ENCODE assay signal across 9 cellular contexts in genomic region chr11:79439430-79439892, GRCh38. TPM values are rescaled to one million over a fixed set of nuclear protein-coding genes. Genes with fewer than 3 reads are reported as not detected.
DNase-seq lines count a peak whose midpoint lies in the region; ATAC-seq and TF ChIP-seq lines count a peak whose summit lies in the region.
"Had no signal": no experiment of that assay in that cellular context is flagged by ENCODE, and none has a peak within 500 bp of the region (broad histone marks: within the 10 kb centered on the region; RNA-seq: fewer than 3 reads in every experiment).

No MANE protein-coding gene starts in this region.

- intact Hi-C loops in activated CD8-positive, alpha-beta T cell treated with anti-CD3 and anti-CD28 coated beads for 36 hours (cut with micrococcal nuclease) = no loop called here

- TF ChIP-seq CTCF in MM.1S (IDR thresholded peaks at IDR 0.05; ENCODE audit: low read length) = no peak
- no peak for TF ChIP-seq CTCF in activated CD8-positive, alpha-beta T cell treated with anti-CD3 and anti-CD28 coated beads for 36 hours (IDR thresholded peaks at IDR 0.05)

- peaks cover 0 to 22% (median 7%) of the 10 kb centered on the region in 7 donors for H3K9me3 Mint-ChIP-seq in naive B cell
- H3K9me3 Mint-ChIP-seq in activated CD8-positive, alpha-beta T cell treated with anti-CD3 and anti-CD28 coated beads for 36 hours = no peaks in the 10 kb centered on the region

- 0 to 1% methylated on average over 20 to 22 of the region's 22 CpGs for WGBS in ectodermal cell, 2 experiments

- no peaks in the 10 kb centered on the region for H4K20me1 ChIP-seq in MM.1S (ENCODE audit: insufficient read depth, low read length)

- H3K4me1 ChIP-seq in MM.1S (ENCODE audit: low read length) = peaks cover 5% of the 10 kb centered on the region; the same call in 1 of the 2 replicates
- H3K4me1 ChIP-seq in ectodermal cell (ENCODE audit: control insufficient read depth, insufficient read depth, low read length) = peaks cover 13% of the 10 kb centered on the region

- peak overlapping the region; percentile 69 for H3K4me3 ChIP-seq in MM.1S (ENCODE audit: low read length)
- peak overlapping the region; percentile 79 for H3K4me3 ChIP-seq in ectodermal cell (ENCODE audit: insufficient read depth, low read depth, low read length)

- H3K27ac Mint-ChIP-seq in naive B cell = peak overlapping the region in 1 of 6 donors; percentile 58
- no peak overlapping the region for H3K27ac Mint-ChIP-seq in activated CD8-positive, alpha-beta T cell treated with anti-CD3 and anti-CD28 coated beads for 36 hours

- H3K27ac ChIP-seq in MM.1S (ENCODE audit: low read length) (no peak overlapping the region), ectodermal cell (ENCODE audit: insufficient read depth, low read depth, low read length, poor library complexity, severe bottlenecking) (no peak overlapping the region)

- no peaks in the 10 kb centered on the region for H3K79me2 ChIP-seq in MM.1S (ENCODE audit: low read length)

- CTCF ChIA-PET in activated CD8-positive, alpha-beta T cell treated with anti-CD3 and anti-CD28 coated beads for 36 hours (lab: Charles Lee) = interaction anchor here (0.6 kb wide), 1 partner anchor 30 kb away, joined by 3 read pairs; no protein-coding TSS in a partner anchor

- H2AFZ ChIP-seq in MM.1S (ENCODE audit: low read length) = peak overlapping the region; percentile 85

- H3K9me3 ChIP-seq in MM.1S (replicated peaks; ENCODE audit: insufficient read depth, low read length) (no peaks in the 10 kb centered on the region), ectodermal cell (ENCODE audit: control insufficient read depth, low read length) (no peaks in the 10 kb centered on the region)

- H3K27me3 Mint-ChIP-seq in naive B cell = peaks cover 52 to 73% (median 53%) of the 10 kb centered on the region in 3 donors
- peaks cover 72% of the 10 kb centered on the region for H3K27me3 Mint-ChIP-seq in activated CD8-positive, alpha-beta T cell treated with anti-CD3 and anti-CD28 coated beads for 36 hours

- no peak overlapping the region for H3K9ac ChIP-seq in MM.1S (ENCODE audit: low read length)

- no peak for ATAC-seq in naive B cell (ENCODE audit: low read depth in 2 of 2)
- ATAC-seq in activated CD8-positive, alpha-beta T cell treated with anti-CD3 and anti-CD28 coated beads for 36 hours = no peak

- H3K27me3 ChIP-seq in MM.1S (replicated peaks; ENCODE audit: insufficient read depth, low read length) (peaks cover 49% of the 10 kb centered on the region), ectodermal cell (ENCODE audit: control insufficient read depth, insufficient read depth, low read length, poor library complexity, severe bottlenecking) (peaks cover 74% of the 10 kb centered on the region)

- peak; percentile 51 for DNase-seq in AG08396 (ENCODE audit: low spot score)
- peak; percentile 18 for DNase-seq in MM.1S
- no peak for DNase-seq in naive B cell
- DNase-seq in activated CD8-positive, alpha-beta T cell treated with anti-CD3 and anti-CD28 coated beads for 36 hours = no peak
- no peak for DNase-seq in SW 1271 (lab: John Stamatoyannopoulos, UW)
- no peak for DNase-seq in NOMO-1 treated with DMSO at 0.1 percent for 48 hours (lab: John Stamatoyannopoulos, UW; ENCODE audit: unreplicated experiment)
- no peak for DNase-seq in AML-193 (lab: John Stamatoyannopoulos, UW)

- peak overlapping the region; percentile 39 to 94 (median 73) for H3K4me3 Mint-ChIP-seq in naive B cell
- no peak overlapping the region for H3K4me3 Mint-ChIP-seq in activated CD8-positive, alpha-beta T cell treated with anti-CD3 and anti-CD28 coated beads for 36 hours
- H3K4me3 Mint-ChIP-seq: central memory CD8-positive, alpha-beta T cell had no signal

- peaks cover 0 to 11% of the 10 kb centered on the region in 2 donors for H3K36me3 Mint-ChIP-seq in naive B cell
- H3K36me3 Mint-ChIP-seq in activated CD8-positive, alpha-beta T cell treated with anti-CD3 and anti-CD28 coated beads for 36 hours (ENCODE audit: low read depth) = peaks cover 4% of the 10 kb centered on the region

- H3K4me1 Mint-ChIP-seq in naive B cell = peaks cover 29 to 46% (median 35%) of the 10 kb centered on the region in 3 donors
- peaks cover 10% of the 10 kb centered on the region for H3K4me1 Mint-ChIP-seq in activated CD8-positive, alpha-beta T cell treated with anti-CD3 and anti-CD28 coated beads for 36 hours (ENCODE audit: low read depth)

- H3K9me2 ChIP-seq in MM.1S (replicated peaks; ENCODE audit: insufficient read depth, low read length) = no peaks in the 10 kb centered on the region

- POLR2A ChIA-PET in activated CD8-positive, alpha-beta T cell treated with anti-CD3 and anti-CD28 coated beads for 36 hours (lab: Charles Lee) = no interaction called here

- H3K4me2 ChIP-seq in MM.1S (ENCODE audit: low read depth, low read length) = peak overlapping the region; percentile 99

- H3K36me3 ChIP-seq in MM.1S (replicated peaks; ENCODE audit: insufficient read depth, low read length) = no peaks in the 10 kb centered on the region
- H3K36me3 ChIP-seq in ectodermal cell (ENCODE audit: control insufficient read depth, insufficient read depth, low read length) = no peaks in the 10 kb centered on the region

- H3F3A ChIP-seq in MM.1S (ENCODE audit: insufficient read depth, low read length) = no peaks in the 10 kb centered on the region

RNA-seq across cellular contexts. Expression of gene TENM4, which starts 1.4 kb away (rescaled TPM):
- 83.1 TPM for polyA plus RNA-seq in ectodermal cell (2013, experiment 1 of 4)
- polyA plus RNA-seq in ectodermal cell (2013, experiment 2 of 4) = 123 TPM
- 83.5 TPM for polyA plus RNA-seq in ectodermal cell (2013, experiment 3 of 4)
- polyA plus RNA-seq in ectodermal cell (2013, experiment 4 of 4) = 85.9 TPM
- polyA plus RNA-seq in naive B cell (ENCODE audit: low read depth in 6 of 6) = 1 to 10 TPM in 1 of 6 donors, not detected in 5; 3.8 TPM
- total RNA-seq in activated CD8-positive, alpha-beta T cell treated with anti-CD3 and anti-CD28 coated beads for 36 hours = not detected

Comparison
In these comparisons a context has a peak if more than half of its experiments do, and no peak if none do; other contexts are left out.
1. DNase-seq: peak in AG08396 (single experiment) and MM.1S (single experiment); none in naive B cell (single experiment), activated CD8-positive, alpha-beta T cell treated with anti-CD3 and anti-CD28 coated beads for 36 hours (single experiment), SW 1271 (0 of 2), NOMO-1 treated with DMSO at 0.1 percent for 48 hours (single experiment) and AML-193 (0 of 2).